In genomic region chr12:118377005-118377890, GRCh38 we compare ENCODE assay signal across 7 cellular contexts.
DNase-seq lines count a peak whose midpoint lies in the region; ATAC-seq and TF ChIP-seq lines count a peak whose summit lies in the region.

No MANE protein-coding gene starts in this region.

- no peak for ATAC-seq in central memory CD8-positive, alpha-beta T cell (replicated peaks; ENCODE audit: extremely low read depth, poor library complexity, severe bottlenecking)
- ATAC-seq in HG02623 (IDR thresholded peaks at IDR 0.05; ENCODE audit: unreplicated experiment) = no peak

- no peaks in the 10 kb centered on the region for H3K27me3 Mint-ChIP-seq in central memory CD8-positive, alpha-beta T cell

- H3K36me3 ChIP-seq in mucosa of stomach (ENCODE audit: control insufficient read depth, insufficient read depth, low read length) = no peaks in the 10 kb centered on the region

- H3K9me3 Mint-ChIP-seq in central memory CD8-positive, alpha-beta T cell = no peaks in the 10 kb centered on the region

- DNase-seq in GM13977 (ENCODE audit: low spot score) (peak; percentile 40), NCI-H774 (lab: John Stamatoyannopoulos, UW) (peak; percentile 23), kidney tubule cell (ENCODE audit: low spot score) (no peak), HCEC 1CT (no peak)
- no peak for DNase-seq in central memory CD8-positive, alpha-beta T cell (ENCODE audit: low spot score in 2 of 2)

- H3K27me3 ChIP-seq in mucosa of stomach (ENCODE audit: control insufficient read depth, insufficient read depth, low read length) = no peaks in the 10 kb centered on the region

- H3K4me1 Mint-ChIP-seq in central memory CD8-positive, alpha-beta T cell = peaks cover 24% of the 10 kb centered on the region

- in situ Hi-C loops in GM13977 (cut with MboI; ENCODE audit: low pct_unique_long_range_greater_than_20kb, low sequenced_read_pairs, unreplicated experiment) = loop anchor here (25.0 kb wide), 1 partner anchor 490 kb away; no protein-coding TSS in a partner anchor

- H3K4me1 ChIP-seq in mucosa of stomach (ENCODE audit: control insufficient read depth, insufficient read depth, low read length) = peaks cover 24% of the 10 kb centered on the region

- peaks cover 38% of the 10 kb centered on the region for H3K36me3 Mint-ChIP-seq in central memory CD8-positive, alpha-beta T cell (ENCODE audit: insufficient read depth)

- H3K4me3 ChIP-seq in mucosa of stomach (ENCODE audit: low read length) = peak overlapping the region; percentile 81

- no peak for TF ChIP-seq CTCF in GM13977 (IDR thresholded peaks at IDR 0.05; ENCODE audit: extremely low read depth, insufficient read depth, missing control alignments)

- H3K9me3 ChIP-seq in mucosa of stomach (ENCODE audit: control insufficient read depth, low read length) = no peaks in the 10 kb centered on the region

- peak overlapping the region; percentile 98 for H3K27ac Mint-ChIP-seq in central memory CD8-positive, alpha-beta T cell (ENCODE audit: low read depth)

- H3K4me3 Mint-ChIP-seq in central memory CD8-positive, alpha-beta T cell = peak overlapping the region; percentile 98

- peak overlapping the region; percentile 81 for H3K9ac ChIP-seq in mucosa of stomach (ENCODE audit: low read length)

Comparison
In these comparisons a context has a peak if more than half of its experiments do, and no peak if none do; other contexts are left out.
1. DNase-seq: peak in GM13977 (single experiment) and NCI-H774 (single experiment); none in central memory CD8-positive, alpha-beta T cell (0 of 2), kidney tubule cell (single experiment) and HCEC 1CT (single experiment).